1 cellular context compared by ENCODE assay signal in genomic region chr21:36347278-36347961, GRCh38.
TF ChIP-seq lines count a peak whose summit lies in the region.

No MANE protein-coding gene starts in this region.

TF ChIP-seq in SK-N-SH treated with all-trans-retinoic acid at 6 μM for 48 hours, 23 proteins besides CTCF, POLR2A, EP300 and RAD21 (continued from another document):
- TF ChIP-seq ARNTL (CRISPR knock-in tag; IDR thresholded peaks at IDR 0.05; ENCODE audit: borderline replicate concordance, low read depth) = no peak
- TF ChIP-seq TSHZ2 (CRISPR knock-in tag; IDR thresholded peaks at IDR 0.05) = no peak
